ENCODE assay signal across 7 cellular contexts in the genomic region with DNA sequence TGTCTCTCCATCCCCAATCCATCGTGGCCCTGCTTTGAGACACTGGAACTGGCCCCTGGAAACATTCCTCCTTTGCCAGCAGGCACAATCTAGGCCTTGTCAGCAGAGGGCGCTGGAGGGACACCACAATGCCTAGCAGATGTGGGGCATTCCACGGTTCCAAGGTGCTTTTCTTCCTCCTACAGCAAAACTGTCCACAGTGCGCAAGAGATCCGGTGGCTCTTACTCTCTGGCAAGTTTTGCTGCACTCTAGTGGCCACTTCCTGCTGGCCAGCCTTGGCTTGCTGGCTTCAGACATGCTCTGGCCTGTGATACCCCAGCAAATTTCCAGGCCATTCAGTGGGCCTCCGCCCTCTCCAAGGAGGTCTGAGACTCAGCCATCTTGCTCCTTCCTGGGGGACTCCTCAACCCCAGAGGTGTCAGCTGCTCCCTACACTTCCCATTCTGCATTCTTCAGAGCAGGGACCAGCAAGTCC. TPM values are rescaled to one million over a fixed set of nuclear protein-coding genes. Genes with fewer than 3 reads are reported as not detected.
DNase-seq lines count a peak whose midpoint lies in the region; ATAC-seq, FAIRE-seq and TF ChIP-seq lines count a peak whose summit lies in the region.

No MANE protein-coding gene starts in this region.

- DNase-seq in NB4 (ENCODE audit: low read depth): peak; percentile 94
- peak; percentile 88 to 94 for DNase-seq in SJCRH30
- peak; percentile 93 for DNase-seq in activated effector memory CD4-positive, alpha-beta T cell treated with anti-CD3 and anti-CD28 coated beads, Interleukin-2, amount 50 U/mL, for 16 hours
- peak; percentile 74 to 82 for DNase-seq in frontal cortex (ENCODE audit: low spot score in 2 of 2)
- peak; percentile 90 for DNase-seq in omental fat pad (ENCODE audit: low spot score)
- peak; percentile 76 for DNase-seq in thoracic aorta (ENCODE audit: low spot score)

- no peaks in the 10 kb centered on the region for H3K36me3 ChIP-seq in SJCRH30
- no peaks in the 10 kb centered on the region for H3K36me3 ChIP-seq in thoracic aorta

- H3K27me3 ChIP-seq in SJCRH30 (no peaks in the 10 kb centered on the region), thoracic aorta (replicated peaks; ENCODE audit: insufficient read depth) (no peaks in the 10 kb centered on the region)

- ATAC-seq in GM18511 (IDR thresholded peaks at IDR 0.05; ENCODE audit: unreplicated experiment): peak; percentile 43
- peak; percentile 90 for ATAC-seq in omental fat pad (ENCODE audit: low FRiP score)
- ATAC-seq in thoracic aorta (ENCODE audit: insufficient number of reproducible peaks, low FRiP score, low read depth): peak; percentile 69

- TF ChIP-seq POLR2A in NB4 (IDR thresholded peaks at IDR 0.05; ENCODE audit: extremely low read depth, insufficient read length): no peak

- no peak overlapping the region for H3K27ac ChIP-seq in SJCRH30
- no peak overlapping the region for H3K27ac ChIP-seq in thoracic aorta

- TF ChIP-seq CTCF in NB4 (IDR thresholded peaks at IDR 0.05; ENCODE audit: low read depth, low read length) (peak; percentile 96), omental fat pad (IDR thresholded peaks at IDR 0.05) (peak in 2 of 3 donors; percentile 68 to 81), thoracic aorta (IDR thresholded peaks at IDR 0.05) (peak; percentile 91)

- H3K9me3 ChIP-seq in SJCRH30 (replicated peaks) (no peaks in the 10 kb centered on the region), thoracic aorta (peaks cover 2% of the 10 kb centered on the region)

- FAIRE-seq in frontal cortex (lab: Jason Lieb, UNC): no peak

- H3K4me1 ChIP-seq in SJCRH30 (no peaks in the 10 kb centered on the region), thoracic aorta (ENCODE audit: control insufficient read depth in 1 of 2, low read depth in 2 of 2) (no peaks in the 10 kb centered on the region)

- H3K4me3 ChIP-seq in NB4 (ENCODE audit: low read depth, low read length): no peak overlapping the region
- H3K4me3 ChIP-seq in SJCRH30: no peak overlapping the region
- no peak overlapping the region for H3K4me3 ChIP-seq in thoracic aorta

RNA-seq across cellular contexts. Expression of gene RBM4B, which starts 17.1 kb away (rescaled TPM):
- 23.7 and 24.7 TPM in 2 replicates for total RNA-seq in SJCRH30 (2014; rRNA removed; shearing (Covaris generic))
- total RNA-seq in frontal cortex: 102 TPM
- total RNA-seq in omental fat pad: 10 to 100 TPM in 3 of 4 donors, 1 to 10 TPM in 1; 7.8 to 13.9 (median 11.2) TPM
- total RNA-seq in thoracic aorta: 1 to 10 TPM; 8.9 to 9.2 TPM

RNA-seq across cellular contexts. Expression of gene SPTBN2, which starts 34.2 kb away (rescaled TPM):
- 4.8 and 8.5 TPM in 2 replicates for total RNA-seq in SJCRH30 (2014; rRNA removed; shearing (Covaris generic))
- total RNA-seq in frontal cortex: 170 TPM
- total RNA-seq in omental fat pad: 10 to 100 TPM in 2 of 4 donors, 1 to 10 TPM in 2; 1.6 to 14.4 (median 8.6) TPM
- total RNA-seq in thoracic aorta: 1 to 10 TPM; 1.2 to 5.6 TPM

RNA-seq across cellular contexts. Expression of gene RBM4, which starts 56.3 kb away (rescaled TPM):
- 154 and 155 TPM in 2 replicates for total RNA-seq in SJCRH30 (2014; rRNA removed; shearing (Covaris generic))
- 137 TPM for total RNA-seq in frontal cortex
- total RNA-seq in omental fat pad: 10 to 100 TPM; 63.1 to 90.8 (median 78.3) TPM
- 10 to 100 TPM; 61.2 to 84.0 TPM for total RNA-seq in thoracic aorta

Comparison
In these comparisons a context has a peak if more than half of its experiments do, and no peak if none do; other contexts are left out.
1. RNA of gene SPTBN2, which starts 34.2 kb away (total RNA-seq): 170 TPM in frontal cortex (single experiment); 1.6 to 14.4 TPM in omental fat pad, 4.8 to 8.5 TPM in SJCRH30 and 1.2 to 5.6 TPM in thoracic aorta; every median in the first group is over 10 times any median in the second.
2. Peak in every context shown above with its lines, with median percentiles within 50 percentile points of each other: ATAC-seq, DNase-seq and CTCF ChIP-seq.